18 cellular contexts compared by ENCODE assay signal in genomic region chr2:40458271-40458794, GRCh38. TPM values are rescaled to one million over a fixed set of nuclear protein-coding genes. Genes with fewer than 3 reads are reported as not detected.
DNase-seq lines count a peak whose midpoint lies in the region; ATAC-seq, FAIRE-seq and TF ChIP-seq lines count a peak whose summit lies in the region.
"Had no signal": no experiment of that assay in that cellular context is flagged by ENCODE, and none has a peak within 500 bp of the region (broad histone marks: within the 10 kb centered on the region; RNA-seq: fewer than 3 reads in every experiment).

No MANE protein-coding gene starts in this region.

- H3K18ac ChIP-seq in mesendoderm (ENCODE audit: low read length) = no peak overlapping the region

- no peaks in the 10 kb centered on the region for H3K9me3 Mint-ChIP-seq in activated naive CD8-positive, alpha-beta T cell treated with anti-CD3 and anti-CD28 coated beads, Interleukin-2, amount 50 U/mL, for 24 hours
- H3K9me3 Mint-ChIP-seq in GM23338 = no peaks in the 10 kb centered on the region
- H3K9me3 Mint-ChIP-seq: activated naive CD4-positive, alpha-beta T cell treated with anti-CD3 and anti-CD28 coated beads, Interleukin-2, amount 50 U/mL, for 24 hours had no signal

- H3K79me1 ChIP-seq in mesendoderm (ENCODE audit: low read length) = no peaks in the 10 kb centered on the region

- H3K27me3 ChIP-seq in DND-41 (ENCODE audit: insufficient read depth, low read length, poor library complexity) = no peaks in the 10 kb centered on the region
- no peaks in the 10 kb centered on the region for H3K27me3 ChIP-seq in mesendoderm (ENCODE audit: insufficient read depth, low read length, poor library complexity)
- H3K27me3 ChIP-seq in transverse colon = no peaks in the 10 kb centered on the region
- H3K27me3 ChIP-seq in GM23338 (ENCODE audit: insufficient read depth) = peaks cover 7% of the 10 kb centered on the region
- H3K27me3 ChIP-seq: uterus had no signal

- H3K4ac ChIP-seq in mesendoderm (ENCODE audit: low read depth, low read length) = no peak overlapping the region

- H3K4me2 ChIP-seq in DND-41 (ENCODE audit: insufficient read depth, low read length) = no peak overlapping the region
- H3K4me2 ChIP-seq in mesendoderm (ENCODE audit: low read length) = no peak overlapping the region
- no peak overlapping the region for H3K4me2 ChIP-seq in GM23338

- H3K36me3 ChIP-seq in DND-41 (ENCODE audit: insufficient read depth, low read length) = no peaks in the 10 kb centered on the region
- no peaks in the 10 kb centered on the region for H3K36me3 ChIP-seq in mesendoderm (ENCODE audit: control insufficient read depth, insufficient read depth, low read length)
- H3K36me3 ChIP-seq in transverse colon = no peaks in the 10 kb centered on the region
- H3K36me3 ChIP-seq in GM23338 (ENCODE audit: insufficient read depth) = no peaks in the 10 kb centered on the region
- H3K36me3 ChIP-seq: uterus had no signal

- H2AK5ac ChIP-seq in mesendoderm (ENCODE audit: low read length) = no peak overlapping the region

- no peak overlapping the region for H4K5ac ChIP-seq in mesendoderm (ENCODE audit: low read length)

- no peak overlapping the region for H2BK5ac ChIP-seq in mesendoderm (ENCODE audit: low read length)

- TF ChIP-seq CTCF in DND-41 (IDR thresholded peaks at IDR 0.05; ENCODE audit: borderline replicate concordance, extremely low read depth, low read length, poor library complexity, severe bottlenecking) (no peak), transverse colon (IDR thresholded peaks at IDR 0.05) (no peak), GM23338 (conservative IDR thresholded peaks at IDR 0.05; ENCODE audit: low read depth in 2 of 2) (no peak)

- no peak overlapping the region for H4K8ac ChIP-seq in mesendoderm (ENCODE audit: low read depth, low read length)

- H3K9ac ChIP-seq in DND-41 (ENCODE audit: low read depth, low read length) (no peak overlapping the region), mesendoderm (ENCODE audit: low read length) (no peak overlapping the region)

- H3F3A ChIP-seq in GM23338 (replicated peaks; ENCODE audit: low read depth) = no peaks in the 10 kb centered on the region

- no peak overlapping the region for H3K56ac ChIP-seq in mesendoderm (ENCODE audit: low read length)

- no peak overlapping the region for H3K23ac ChIP-seq in mesendoderm (ENCODE audit: low read length)

- no peaks in the 10 kb centered on the region for H3K9me3 ChIP-seq in DND-41 (ENCODE audit: insufficient read depth, low read length, severe bottlenecking)
- no peaks in the 10 kb centered on the region for H3K9me3 ChIP-seq in transverse colon
- H3K9me3 ChIP-seq: mucosa of descending colon, uterus had no signal

- H2AFZ ChIP-seq in DND-41 (ENCODE audit: low read depth, low read length) = 0 out of 2 replicates have a peak overlapping the region, but pooled peaks have one; percentile 7
- no peak overlapping the region for H2AFZ ChIP-seq in GM23338

- no peaks in the 10 kb centered on the region for H3K9me2 ChIP-seq in GM23338 (ENCODE audit: insufficient read depth)

- no peaks in the 10 kb centered on the region for H3K4me1 ChIP-seq in DND-41 (ENCODE audit: insufficient read depth, low read length)
- H3K4me1 ChIP-seq in mesendoderm (ENCODE audit: control insufficient read depth, low read depth, low read length) = no peaks in the 10 kb centered on the region
- H3K4me1 ChIP-seq in transverse colon = no peaks in the 10 kb centered on the region
- peaks cover 26% of the 10 kb centered on the region for H3K4me1 ChIP-seq in GM23338 (ENCODE audit: insufficient read depth)
- H3K4me1 ChIP-seq: uterus had no signal

- H4K20me1 ChIP-seq in DND-41 (ENCODE audit: insufficient read depth, low read length) (no peaks in the 10 kb centered on the region), GM23338 (replicated peaks; ENCODE audit: insufficient read depth) (no peaks in the 10 kb centered on the region)

- no peaks in the 10 kb centered on the region for H3K79me2 ChIP-seq in DND-41 (ENCODE audit: insufficient read depth, low read length)
- no peaks in the 10 kb centered on the region for H3K79me2 ChIP-seq in mesendoderm (ENCODE audit: control insufficient read depth, insufficient read depth, low read length)
- H3K79me2 ChIP-seq in GM23338 (replicated peaks; ENCODE audit: insufficient read depth) = no peaks in the 10 kb centered on the region

- no peak overlapping the region for H2BK15ac ChIP-seq in mesendoderm (replicated peaks; ENCODE audit: low read depth)

- TF ChIP-seq POLR2A in transverse colon (IDR thresholded peaks at IDR 0.05) = no peak

- H3K4me3 ChIP-seq in DND-41 (ENCODE audit: low read depth in 1 of 2, low read length in 2 of 2) (no peak overlapping the region), mesendoderm (ENCODE audit: low read length) (no peak overlapping the region), transverse colon (no peak overlapping the region), GM23338 (no peak overlapping the region)
- H3K4me3 ChIP-seq: mucosa of descending colon, uterus had no signal

- H3K27ac ChIP-seq in DND-41 (ENCODE audit: low read length) (no peak overlapping the region), mesendoderm (ENCODE audit: low read depth, low read length) (no peak overlapping the region), transverse colon (peak overlapping the region in 1 of 4 donors; percentile 14), GM23338 (ENCODE audit: low read depth) (no peak overlapping the region)
- H3K27ac ChIP-seq: VCaP had no signal

- DNase-seq in DND-41 = no peak
- DNase-seq in NCI-H128 (lab: John Stamatoyannopoulos, UW; ENCODE audit: unreplicated experiment) = peak; percentile 48
- peak; percentile 94 for DNase-seq in SK-N-DZ (ENCODE audit: low spot score)
- DNase-seq in mesendoderm = peak; percentile 10
- DNase-seq in activated naive CD8-positive, alpha-beta T cell treated with anti-CD3 and anti-CD28 coated beads, Interleukin-2, amount 50 U/mL, for 24 hours = no peak
- no peak for DNase-seq in frontal cortex (ENCODE audit: low spot score in 2 of 2)
- no peak for DNase-seq in transverse colon
- DNase-seq in GM23338 (ENCODE audit: low spot score) = no peak
- DNase-seq: central memory CD4-positive, alpha-beta T cell; foreskin melanocyte; mucosa of descending colon; stimulated activated CD4-positive, alpha-beta T cell treated with anti-CD3 and anti-CD28 coated beads, Interleukin-4, amount 100 ng/mL, for 24 hours; uterus had no signal

- H2BK120ac ChIP-seq in mesendoderm (ENCODE audit: low read depth, low read length) = no peak overlapping the region

- FAIRE-seq in frontal cortex (lab: Jason Lieb, UNC) = no peak
- FAIRE-seq: endometrium, GM12891, islet of Langerhans had no signal

- TF ChIP-seq EP300 in transverse colon (IDR thresholded peaks at IDR 0.05; ENCODE audit: low read depth) = no peak

- no peak overlapping the region for H3K4me3 Mint-ChIP-seq in activated naive CD8-positive, alpha-beta T cell treated with anti-CD3 and anti-CD28 coated beads, Interleukin-2, amount 50 U/mL, for 24 hours
- no peak overlapping the region for H3K4me3 Mint-ChIP-seq in GM23338
- H3K4me3 Mint-ChIP-seq: activated naive CD4-positive, alpha-beta T cell treated with anti-CD3 and anti-CD28 coated beads, Interleukin-2, amount 50 U/mL, for 24 hours had no signal

- WGBS in mesendoderm (ENCODE audit: extremely low coverage, insufficient coverage, low lambda C conversion rate) = no CpG with 5 or more reads among the region's 6 CpGs
- 47 to 68% methylated on average over 3 to 6 of the region's 6 CpGs for WGBS in transverse colon (ENCODE audit: low coverage in 1 of 2), 2 donors

- in situ Hi-C loops in transverse colon (cut with MboI; ENCODE audit: low pct_ligation_motif_present in 1 of 4, low pct_unique_long_range_greater_than_20kb in 1 of 4, low sequenced_read_pairs in 3 of 4) = no loop called here

- H3K36me3 Mint-ChIP-seq in activated naive CD8-positive, alpha-beta T cell treated with anti-CD3 and anti-CD28 coated beads, Interleukin-2, amount 50 U/mL, for 24 hours (ENCODE audit: low read depth) = no peaks in the 10 kb centered on the region
- H3K36me3 Mint-ChIP-seq in GM23338 (ENCODE audit: low read depth) = no peaks in the 10 kb centered on the region
- H3K36me3 Mint-ChIP-seq: activated naive CD4-positive, alpha-beta T cell treated with anti-CD3 and anti-CD28 coated beads, Interleukin-2, amount 50 U/mL, for 24 hours had no signal

- ATAC-seq in DND-41 (ENCODE audit: insufficient read depth, low read depth) = no peak
- no peak for ATAC-seq in activated naive CD8-positive, alpha-beta T cell treated with anti-CD3 and anti-CD28 coated beads, Interleukin-2, amount 50 U/mL, for 24 hours
- ATAC-seq in GM23338 = no peak
- ATAC-seq: mucosa of descending colon had no signal

- H3K4me1 Mint-ChIP-seq in activated naive CD8-positive, alpha-beta T cell treated with anti-CD3 and anti-CD28 coated beads, Interleukin-2, amount 50 U/mL, for 24 hours = no peaks in the 10 kb centered on the region
- peaks cover 9% of the 10 kb centered on the region; the same call in 2 of the 3 replicates for H3K4me1 Mint-ChIP-seq in GM23338
- H3K4me1 Mint-ChIP-seq: activated naive CD4-positive, alpha-beta T cell treated with anti-CD3 and anti-CD28 coated beads, Interleukin-2, amount 50 U/mL, for 24 hours had no signal

- intact Hi-C loops in transverse colon (cut with DNase I; ENCODE audit: low total_unique reads) = no loop called here

- peaks cover 4% of the 10 kb centered on the region for H3K27me3 Mint-ChIP-seq in activated naive CD8-positive, alpha-beta T cell treated with anti-CD3 and anti-CD28 coated beads, Interleukin-2, amount 50 U/mL, for 24 hours
- H3K27me3 Mint-ChIP-seq in GM23338 (ENCODE audit: insufficient read depth, low read depth, poor library complexity) = peaks cover under 1% of the 10 kb centered on the region
- H3K27me3 Mint-ChIP-seq: activated naive CD4-positive, alpha-beta T cell treated with anti-CD3 and anti-CD28 coated beads, Interleukin-2, amount 50 U/mL, for 24 hours had no signal

- H3K27ac Mint-ChIP-seq in activated naive CD8-positive, alpha-beta T cell treated with anti-CD3 and anti-CD28 coated beads, Interleukin-2, amount 50 U/mL, for 24 hours = no peak overlapping the region
- H3K27ac Mint-ChIP-seq in GM23338 = no peak overlapping the region
- H3K27ac Mint-ChIP-seq: activated naive CD4-positive, alpha-beta T cell treated with anti-CD3 and anti-CD28 coated beads, Interleukin-2, amount 50 U/mL, for 24 hours had no signal

TF ChIP-seq in GM23338, 12 proteins besides CTCF, POLR2A, EP300 and RAD21 (continues in another document):
- TF ChIP-seq CREB1 (CRISPR knock-in tag; IDR thresholded peaks at IDR 0.05; ENCODE audit: low read depth) (no peak), STAT1 (IDR thresholded peaks at IDR 0.05; ENCODE audit: unreplicated experiment) (no peak), JUNB (IDR thresholded peaks at IDR 0.05; ENCODE audit: unreplicated experiment) (no peak), ZNF331 (CRISPR knock-in tag; IDR thresholded peaks at IDR 0.05; ENCODE audit: low read depth) (no peak), ZNF114 (CRISPR knock-in tag; IDR thresholded peaks at IDR 0.05) (no peak)

RNA-seq across cellular contexts. Expression of gene SLC8A1, which starts 6.4 kb away (rescaled TPM):
- polyA plus RNA-seq in SK-N-DZ (2014; cell fraction: cytosol; rRNA removed) = 18.0 and 25.8 TPM in 2 replicates
- polyA plus RNA-seq in SK-N-DZ (2014; cell fraction: nucleus; rRNA removed) = 13.8 and 16.7 TPM in 2 replicates
- polyA plus RNA-seq in mesendoderm (2013, experiment 1 of 2) = 0.27 TPM
- polyA plus RNA-seq in mesendoderm (2013, experiment 2 of 2) = 0.17 TPM
- total RNA-seq in frontal cortex = 187 TPM
- total RNA-seq in transverse colon = 10 to 100 TPM; 22.8 to 65.5 (median 42.0) TPM
- 2.5 and 3.3 TPM in 2 replicates for total RNA-seq in GM23338 (2014; rRNA removed; shearing (Covaris generic))
- 2.3 and 2.5 TPM in 2 replicates for polyA plus RNA-seq in GM23338 (2016; fragmentation: Nextera tagmentation; extraction: Ambion mirVana)

Comparison
In these comparisons a context has a peak if more than half of its experiments do, and no peak if none do; other contexts are left out.
1. DNase-seq: peak in NCI-H128 (single experiment), SK-N-DZ (single experiment) and mesendoderm (single experiment); none in DND-41 (single experiment), activated naive CD8-positive, alpha-beta T cell treated with anti-CD3 and anti-CD28 coated beads, Interleukin-2, amount 50 U/mL, for 24 hours (single experiment), frontal cortex (0 of 2), transverse colon (single experiment) and GM23338 (single experiment).